Comparison of ENCODE assay signal across 1 cellular context in genomic region chr3:50630916-50631315, GRCh38.
TF ChIP-seq lines count a peak whose summit lies in the region.

No MANE protein-coding gene starts in this region.

TF ChIP-seq in GM23338, 12 proteins besides CTCF, POLR2A, EP300 and RAD21 (continued from another document):
- TF ChIP-seq ZNF462 (CRISPR knock-in tag; IDR thresholded peaks at IDR 0.05) = no peak
- no peak for TF ChIP-seq POLR2AphosphoS5 (IDR thresholded peaks at IDR 0.05; ENCODE audit: low read depth)
